ENCODE assay signal across 22 cellular contexts in genomic region chr17:77786090-77786489, GRCh38.
"Had no signal": no experiment of that assay in that cellular context is flagged by ENCODE, and none has a peak within 500 bp of the region (broad histone marks: within the 10 kb centered on the region; RNA-seq: fewer than 3 reads in every experiment).

No MANE protein-coding gene starts in this region.

- DNase-seq: esophagus squamous epithelium; foreskin fibroblast; glutamatergic neuron; left cardiac atrium; left ventricle myocardium superior; mesenchymal stem cell; midbrain; psoas muscle; retina; right lobe of liver; stimulated activated CD4-positive, alpha-beta T cell treated with anti-CD3 and anti-CD28 coated beads, Interleukin-4, amount 100 ng/mL, for 1 hour; stimulated activated CD8-positive, alpha-beta memory T cell treated with anti-CD3 and anti-CD28 coated beads, Interleukin-4, amount 100 ng/mL, for 48 hours; stimulated activated naive CD8-positive, alpha-beta T cell treated with anti-CD3 and anti-CD28 coated beads, Interleukin-15, Interleukin-2, amounts not matched to agents 100 U/mL and 50 U/mL, for 24 hours; tibial artery; upper lobe of left lung; uterus had no signal

- H3K27me3 ChIP-seq: gastroesophageal sphincter, right lobe of liver, tibial artery, upper lobe of left lung, uterus had no signal

- H3K4me3 ChIP-seq: esophagus squamous epithelium, gastroesophageal sphincter, lung, psoas muscle, right lobe of liver, tibial artery, upper lobe of left lung, uterus had no signal

- H3K9me3 ChIP-seq: esophagus squamous epithelium, gastroesophageal sphincter, psoas muscle, right lobe of liver, tibial artery, upper lobe of left lung, uterus had no signal

- H3K4me1 Mint-ChIP-seq: nephron had no signal

- ATAC-seq: gastroesophageal sphincter; left cardiac atrium; left ventricle myocardium superior; psoas muscle; right lobe of liver; stimulated activated effector memory CD8-positive, alpha-beta T cell treated with anti-CD3 and anti-CD28 coated beads, Interleukin-12 subunit alpha, Interleukin-12 subunit beta, amount 100 ng/mL, for 72 hours; stimulated activated naive CD8-positive, alpha-beta T cell treated with anti-CD3 and anti-CD28 coated beads, Interleukin-15, Interleukin-2, amounts not matched to agents 100 U/mL and 50 U/mL, for 24 hours had no signal

- H3K27ac ChIP-seq: esophagus squamous epithelium, gastroesophageal sphincter, psoas muscle, right lobe of liver, tibial artery, upper lobe of left lung, uterus had no signal

- H3K36me3 Mint-ChIP-seq: stimulated activated effector memory CD8-positive, alpha-beta T cell treated with anti-CD3 and anti-CD28 coated beads, Interleukin-12 subunit alpha, Interleukin-12 subunit beta, amount 100 ng/mL, for 72 hours had no signal

- H3K4me1 ChIP-seq: esophagus squamous epithelium, gastroesophageal sphincter, psoas muscle, right lobe of liver, upper lobe of left lung, uterus had no signal

- H3K27ac Mint-ChIP-seq: dendritic cell treated with granulocyte-macrophage colony-stimulating factor and Interleukin-4, amounts not matched to agents 40 ng/mL and 50 ng/mL, for 4 days; nephron; stimulated activated effector memory CD8-positive, alpha-beta T cell treated with anti-CD3 and anti-CD28 coated beads, Interleukin-12 subunit alpha, Interleukin-12 subunit beta, amount 100 ng/mL, for 72 hours had no signal

- H3K4me3 Mint-ChIP-seq: dendritic cell treated with granulocyte-macrophage colony-stimulating factor and Interleukin-4, amounts not matched to agents 40 ng/mL and 50 ng/mL, for 4 days; nephron; stimulated activated effector memory CD8-positive, alpha-beta T cell treated with anti-CD3 and anti-CD28 coated beads, Interleukin-12 subunit alpha, Interleukin-12 subunit beta, amount 100 ng/mL, for 72 hours had no signal

- H3K9me3 Mint-ChIP-seq: dendritic cell treated with granulocyte-macrophage colony-stimulating factor and Interleukin-4, amounts not matched to agents 40 ng/mL and 50 ng/mL, for 4 days; nephron; stimulated activated effector memory CD8-positive, alpha-beta T cell treated with anti-CD3 and anti-CD28 coated beads, Interleukin-12 subunit alpha, Interleukin-12 subunit beta, amount 100 ng/mL, for 72 hours had no signal

- H3K36me3 ChIP-seq: esophagus squamous epithelium, gastroesophageal sphincter, right lobe of liver, tibial artery, upper lobe of left lung, uterus had no signal

- FAIRE-seq: kidney had no signal
